1 cellular context compared by ENCODE assay signal in the genomic region with DNA sequence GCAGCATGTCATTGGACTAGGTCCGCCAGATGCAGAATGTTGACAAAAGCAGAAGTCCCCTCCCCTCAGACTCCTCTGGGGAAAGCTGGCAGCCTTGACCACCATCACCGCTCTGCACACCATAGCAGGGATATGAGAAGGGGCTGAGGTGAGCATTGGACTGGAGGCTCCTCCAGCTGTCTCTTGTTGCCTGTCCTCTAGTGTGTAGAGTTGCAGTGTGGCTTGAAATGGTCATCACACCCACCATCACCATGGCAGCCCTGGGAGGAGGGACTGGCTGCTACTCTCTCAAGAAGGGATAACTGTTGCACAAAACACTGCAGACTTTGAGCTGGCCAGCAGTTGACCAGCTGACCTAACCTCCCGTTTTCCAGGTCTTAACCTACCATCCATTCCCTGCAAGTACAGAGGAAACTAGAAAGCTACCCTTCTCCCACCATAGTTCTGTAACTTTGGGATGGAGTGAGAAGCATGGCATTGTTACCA.
A peak's percentile ranks its signal among the peaks of the same experiment; 100 is the strongest.
TF ChIP-seq lines count a peak whose summit lies in the region.

No MANE protein-coding gene starts in this region.

TF ChIP-seq in HepG2, 621 proteins besides CTCF, POLR2A, EP300 and RAD21 (continued from another document):
- TF ChIP-seq KMT2A (CRISPR knock-in tag; IDR thresholded peaks at IDR 0.05) (no peak), HES4 (CRISPR knock-in tag; IDR thresholded peaks at IDR 0.05; ENCODE audit: borderline replicate concordance) (no peak), ZNF549 (CRISPR knock-in tag; IDR thresholded peaks at IDR 0.05) (no peak), ZBTB20 (CRISPR knock-in tag; IDR thresholded peaks at IDR 0.05; ENCODE audit: borderline replicate concordance, low read depth) (no peak), ZNF782 (CRISPR knock-in tag; IDR thresholded peaks at IDR 0.05; ENCODE audit: borderline replicate concordance) (no peak), ZNF44 (CRISPR knock-in tag; IDR thresholded peaks at IDR 0.05) (no peak), JUND (CRISPR knock-in tag; IDR thresholded peaks at IDR 0.05) (no peak), KDM6A (CRISPR knock-in tag; IDR thresholded peaks at IDR 0.05; ENCODE audit: low read depth) (no peak), ZNF550 (CRISPR knock-in tag; IDR thresholded peaks at IDR 0.05; ENCODE audit: borderline replicate concordance) (no peak), MEF2D (CRISPR knock-in tag; IDR thresholded peaks at IDR 0.05) (no peak), CEBPG (CRISPR knock-in tag; IDR thresholded peaks at IDR 0.05) (peak; percentile 57), ZNF138 (CRISPR knock-in tag; IDR thresholded peaks at IDR 0.05; ENCODE audit: low read depth) (no peak), KAT7 (CRISPR knock-in tag; IDR thresholded peaks at IDR 0.05; ENCODE audit: borderline replicate concordance) (no peak), ZNF274 (CRISPR knock-in tag; IDR thresholded peaks at IDR 0.05) (0 out of 2 replicates have a peak, but pooled peaks have one; percentile 52), MLLT10 (CRISPR knock-in tag; IDR thresholded peaks at IDR 0.05) (no peak), ZFP1 (CRISPR knock-in tag; IDR thresholded peaks at IDR 0.05) (no peak), PTBP1 (IDR thresholded peaks at IDR 0.05; ENCODE audit: low read depth, low read length, poor library complexity, severe bottlenecking) (no peak), SALL1 (CRISPR knock-in tag; IDR thresholded peaks at IDR 0.05) (peak; percentile 52), IKZF4 (CRISPR knock-in tag; IDR thresholded peaks at IDR 0.05; ENCODE audit: borderline replicate concordance, low read depth, not compliant biosample characterization) (no peak), RORA (CRISPR knock-in tag; IDR thresholded peaks at IDR 0.05) (no peak), MATR3 (CRISPR knock-in tag; IDR thresholded peaks at IDR 0.05) (no peak), ARHGAP35 (CRISPR knock-in tag; IDR thresholded peaks at IDR 0.05; ENCODE audit: borderline replicate concordance) (0 out of 2 replicates have a peak, but pooled peaks have one; percentile 35), ZNF432 (CRISPR knock-in tag; IDR thresholded peaks at IDR 0.05; ENCODE audit: borderline replicate concordance) (no peak), RBFOX2 (IDR thresholded peaks at IDR 0.05; ENCODE audit: low read depth, low read length) (0 out of 2 replicates have a peak, but pooled peaks have one; percentile 8), ZNF34 (CRISPR knock-in tag; IDR thresholded peaks at IDR 0.05; ENCODE audit: borderline replicate concordance) (no peak), WIZ (CRISPR knock-in tag; IDR thresholded peaks at IDR 0.05) (0 out of 2 replicates have a peak, but pooled peaks have one; percentile 74), MED13 (CRISPR knock-in tag; IDR thresholded peaks at IDR 0.05) (no peak), ZNF292 (CRISPR knock-in tag; IDR thresholded peaks at IDR 0.05; ENCODE audit: borderline replicate concordance, low read depth) (no peak), ZBTB38 (CRISPR knock-in tag; IDR thresholded peaks at IDR 0.05) (peak; percentile 65; the same call in 1 of the 2 replicates), ZNF30 (CRISPR knock-in tag; IDR thresholded peaks at IDR 0.05) (no peak), BORCS8-MEF2B (CRISPR knock-in tag; IDR thresholded peaks at IDR 0.05) (0 out of 2 replicates have a peak, but pooled peaks have one; percentile 13), FOXA3 (CRISPR knock-in tag; IDR thresholded peaks at IDR 0.05) (peak; percentile 23; the same call in 1 of the 2 replicates)
- TF ChIP-seq, protein P1, sequence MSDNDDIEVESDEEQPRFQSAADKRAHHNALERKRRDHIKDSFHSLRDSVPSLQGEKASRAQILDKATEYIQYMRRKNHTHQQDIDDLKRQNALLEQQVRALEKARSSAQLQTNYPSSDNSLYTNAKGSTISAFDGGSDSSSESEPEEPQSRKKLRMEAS (IDR thresholded peaks at IDR 0.05), result peak; percentile 12; the same call in 1 of the 2 replicates
- TF ChIP-seq, protein P2, sequence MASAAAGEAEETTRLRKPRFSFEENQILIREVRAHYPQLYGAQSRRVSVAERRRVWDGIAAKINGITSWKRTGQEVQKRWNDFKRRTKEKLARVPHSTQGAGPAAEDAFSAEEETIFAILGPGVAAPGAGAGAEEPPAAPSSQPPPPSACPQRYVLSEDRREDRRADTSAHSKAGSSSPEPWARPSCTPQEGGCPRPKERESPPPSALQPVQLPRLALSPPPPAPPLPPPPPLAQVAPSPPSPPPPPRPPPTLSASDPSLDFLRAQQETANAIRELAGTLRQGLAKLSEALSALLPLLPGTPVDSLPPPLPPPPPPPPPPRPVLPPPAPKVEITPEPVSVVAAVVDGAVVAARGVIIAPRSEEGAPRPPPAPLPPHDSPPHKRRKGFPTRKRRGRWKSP (CRISPR knock-in tag; IDR thresholded peaks at IDR 0.05), result no peak
- TF ChIP-seq, protein P3, sequence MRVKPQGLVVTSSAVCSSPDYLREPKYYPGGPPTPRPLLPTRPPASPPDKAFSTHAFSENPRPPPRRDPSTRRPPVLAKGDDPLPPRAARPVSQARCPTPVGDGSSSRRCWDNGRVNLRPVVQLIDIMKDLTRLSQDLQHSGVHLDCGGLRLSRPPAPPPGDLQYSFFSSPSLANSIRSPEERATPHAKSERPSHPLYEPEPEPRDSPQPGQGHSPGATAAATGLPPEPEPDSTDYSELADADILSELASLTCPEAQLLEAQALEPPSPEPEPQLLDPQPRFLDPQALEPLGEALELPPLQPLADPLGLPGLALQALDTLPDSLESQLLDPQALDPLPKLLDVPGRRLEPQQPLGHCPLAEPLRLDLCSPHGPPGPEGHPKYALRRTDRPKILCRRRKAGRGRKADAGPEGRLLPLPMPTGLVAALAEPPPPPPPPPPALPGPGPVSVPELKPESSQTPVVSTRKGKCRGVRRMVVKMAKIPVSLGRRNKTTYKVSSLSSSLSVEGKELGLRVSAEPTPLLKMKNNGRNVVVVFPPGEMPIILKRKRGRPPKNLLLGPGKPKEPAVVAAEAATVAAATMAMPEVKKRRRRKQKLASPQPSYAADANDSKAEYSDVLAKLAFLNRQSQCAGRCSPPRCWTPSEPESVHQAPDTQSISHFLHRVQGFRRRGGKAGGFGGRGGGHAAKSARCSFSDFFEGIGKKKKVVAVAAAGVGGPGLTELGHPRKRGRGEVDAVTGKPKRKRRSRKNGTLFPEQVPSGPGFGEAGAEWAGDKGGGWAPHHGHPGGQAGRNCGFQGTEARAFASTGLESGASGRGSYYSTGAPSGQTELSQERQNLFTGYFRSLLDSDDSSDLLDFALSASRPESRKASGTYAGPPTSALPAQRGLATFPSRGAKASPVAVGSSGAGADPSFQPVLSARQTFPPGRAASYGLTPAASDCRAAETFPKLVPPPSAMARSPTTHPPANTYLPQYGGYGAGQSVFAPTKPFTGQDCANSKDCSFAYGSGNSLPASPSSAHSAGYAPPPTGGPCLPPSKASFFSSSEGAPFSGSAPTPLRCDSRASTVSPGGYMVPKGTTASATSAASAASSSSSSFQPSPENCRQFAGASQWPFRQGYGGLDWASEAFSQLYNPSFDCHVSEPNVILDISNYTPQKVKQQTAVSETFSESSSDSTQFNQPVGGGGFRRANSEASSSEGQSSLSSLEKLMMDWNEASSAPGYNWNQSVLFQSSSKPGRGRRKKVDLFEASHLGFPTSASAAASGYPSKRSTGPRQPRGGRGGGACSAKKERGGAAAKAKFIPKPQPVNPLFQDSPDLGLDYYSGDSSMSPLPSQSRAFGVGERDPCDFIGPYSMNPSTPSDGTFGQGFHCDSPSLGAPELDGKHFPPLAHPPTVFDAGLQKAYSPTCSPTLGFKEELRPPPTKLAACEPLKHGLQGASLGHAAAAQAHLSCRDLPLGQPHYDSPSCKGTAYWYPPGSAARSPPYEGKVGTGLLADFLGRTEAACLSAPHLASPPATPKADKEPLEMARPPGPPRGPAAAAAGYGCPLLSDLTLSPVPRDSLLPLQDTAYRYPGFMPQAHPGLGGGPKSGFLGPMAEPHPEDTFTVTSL (CRISPR knock-in tag; IDR thresholded peaks at IDR 0.05; ENCODE audit: borderline replicate concordance), result no peak
- TF ChIP-seq, protein P4, sequence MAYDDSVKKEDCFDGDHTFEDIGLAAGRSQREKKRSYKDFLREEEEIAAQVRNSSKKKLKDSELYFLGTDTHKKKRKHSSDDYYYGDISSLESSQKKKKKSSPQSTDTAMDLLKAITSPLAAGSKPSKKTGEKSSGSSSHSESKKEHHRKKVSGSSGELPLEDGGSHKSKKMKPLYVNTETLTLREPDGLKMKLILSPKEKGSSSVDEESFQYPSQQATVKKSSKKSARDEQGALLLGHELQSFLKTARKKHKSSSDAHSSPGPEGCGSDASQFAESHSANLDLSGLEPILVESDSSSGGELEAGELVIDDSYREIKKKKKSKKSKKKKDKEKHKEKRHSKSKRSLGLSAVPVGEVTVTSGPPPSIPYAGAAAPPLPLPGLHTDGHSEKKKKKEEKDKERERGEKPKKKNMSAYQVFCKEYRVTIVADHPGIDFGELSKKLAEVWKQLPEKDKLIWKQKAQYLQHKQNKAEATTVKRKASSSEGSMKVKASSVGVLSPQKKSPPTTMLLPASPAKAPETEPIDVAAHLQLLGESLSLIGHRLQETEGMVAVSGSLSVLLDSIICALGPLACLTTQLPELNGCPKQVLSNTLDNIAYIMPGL (CRISPR knock-in tag; IDR thresholded peaks at IDR 0.05; ENCODE audit: borderline replicate concordance in 1 of 2, low read depth in 1 of 2), result 0 out of 4 replicates have a peak, but pooled peaks of 1 of the 2 experiments have one; percentile 27
- TF ChIP-seq, protein P5, sequence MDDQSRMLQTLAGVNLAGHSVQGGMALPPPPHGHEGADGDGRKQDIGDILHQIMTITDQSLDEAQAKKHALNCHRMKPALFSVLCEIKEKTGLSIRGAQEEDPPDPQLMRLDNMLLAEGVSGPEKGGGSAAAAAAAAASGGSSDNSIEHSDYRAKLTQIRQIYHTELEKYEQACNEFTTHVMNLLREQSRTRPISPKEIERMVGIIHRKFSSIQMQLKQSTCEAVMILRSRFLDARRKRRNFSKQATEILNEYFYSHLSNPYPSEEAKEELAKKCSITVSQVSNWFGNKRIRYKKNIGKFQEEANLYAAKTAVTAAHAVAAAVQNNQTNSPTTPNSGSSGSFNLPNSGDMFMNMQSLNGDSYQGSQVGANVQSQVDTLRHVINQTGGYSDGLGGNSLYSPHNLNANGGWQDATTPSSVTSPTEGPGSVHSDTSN (CRISPR knock-in tag; IDR thresholded peaks at IDR 0.05; ENCODE audit: borderline replicate concordance), result no peak
- TF ChIP-seq, protein P6, sequence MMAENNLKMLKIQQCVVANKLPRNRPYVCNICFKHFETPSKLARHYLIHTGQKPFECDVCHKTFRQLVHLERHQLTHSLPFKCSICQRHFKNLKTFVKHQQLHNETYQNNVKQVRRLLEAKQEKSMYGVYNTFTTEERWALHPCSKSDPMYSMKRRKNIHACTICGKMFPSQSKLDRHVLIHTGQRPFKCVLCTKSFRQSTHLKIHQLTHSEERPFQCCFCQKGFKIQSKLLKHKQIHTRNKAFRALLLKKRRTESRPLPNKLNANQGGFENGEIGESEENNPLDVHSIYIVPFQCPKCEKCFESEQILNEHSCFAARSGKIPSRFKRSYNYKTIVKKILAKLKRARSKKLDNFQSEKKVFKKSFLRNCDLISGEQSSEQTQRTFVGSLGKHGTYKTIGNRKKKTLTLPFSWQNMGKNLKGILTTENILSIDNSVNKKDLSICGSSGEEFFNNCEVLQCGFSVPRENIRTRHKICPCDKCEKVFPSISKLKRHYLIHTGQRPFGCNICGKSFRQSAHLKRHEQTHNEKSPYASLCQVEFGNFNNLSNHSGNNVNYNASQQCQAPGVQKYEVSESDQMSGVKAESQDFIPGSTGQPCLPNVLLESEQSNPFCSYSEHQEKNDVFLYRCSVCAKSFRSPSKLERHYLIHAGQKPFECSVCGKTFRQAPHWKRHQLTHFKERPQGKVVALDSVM (CRISPR knock-in tag; IDR thresholded peaks at IDR 0.05), result no peak
- TF ChIP-seq, protein P7, sequence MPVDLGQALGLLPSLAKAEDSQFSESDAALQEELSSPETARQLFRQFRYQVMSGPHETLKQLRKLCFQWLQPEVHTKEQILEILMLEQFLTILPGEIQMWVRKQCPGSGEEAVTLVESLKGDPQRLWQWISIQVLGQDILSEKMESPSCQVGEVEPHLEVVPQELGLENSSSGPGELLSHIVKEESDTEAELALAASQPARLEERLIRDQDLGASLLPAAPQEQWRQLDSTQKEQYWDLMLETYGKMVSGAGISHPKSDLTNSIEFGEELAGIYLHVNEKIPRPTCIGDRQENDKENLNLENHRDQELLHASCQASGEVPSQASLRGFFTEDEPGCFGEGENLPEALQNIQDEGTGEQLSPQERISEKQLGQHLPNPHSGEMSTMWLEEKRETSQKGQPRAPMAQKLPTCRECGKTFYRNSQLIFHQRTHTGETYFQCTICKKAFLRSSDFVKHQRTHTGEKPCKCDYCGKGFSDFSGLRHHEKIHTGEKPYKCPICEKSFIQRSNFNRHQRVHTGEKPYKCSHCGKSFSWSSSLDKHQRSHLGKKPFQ (CRISPR knock-in tag; IDR thresholded peaks at IDR 0.05; ENCODE audit: insufficient replicate concordance), result no peak
- TF ChIP-seq, protein P8, sequence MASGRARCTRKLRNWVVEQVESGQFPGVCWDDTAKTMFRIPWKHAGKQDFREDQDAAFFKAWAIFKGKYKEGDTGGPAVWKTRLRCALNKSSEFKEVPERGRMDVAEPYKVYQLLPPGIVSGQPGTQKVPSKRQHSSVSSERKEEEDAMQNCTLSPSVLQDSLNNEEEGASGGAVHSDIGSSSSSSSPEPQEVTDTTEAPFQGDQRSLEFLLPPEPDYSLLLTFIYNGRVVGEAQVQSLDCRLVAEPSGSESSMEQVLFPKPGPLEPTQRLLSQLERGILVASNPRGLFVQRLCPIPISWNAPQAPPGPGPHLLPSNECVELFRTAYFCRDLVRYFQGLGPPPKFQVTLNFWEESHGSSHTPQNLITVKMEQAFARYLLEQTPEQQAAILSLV (CRISPR knock-in tag; IDR thresholded peaks at IDR 0.05; ENCODE audit: borderline replicate concordance), result 0 out of 2 replicates have a peak, but pooled peaks have one; percentile 56
- TF ChIP-seq, protein P9, sequence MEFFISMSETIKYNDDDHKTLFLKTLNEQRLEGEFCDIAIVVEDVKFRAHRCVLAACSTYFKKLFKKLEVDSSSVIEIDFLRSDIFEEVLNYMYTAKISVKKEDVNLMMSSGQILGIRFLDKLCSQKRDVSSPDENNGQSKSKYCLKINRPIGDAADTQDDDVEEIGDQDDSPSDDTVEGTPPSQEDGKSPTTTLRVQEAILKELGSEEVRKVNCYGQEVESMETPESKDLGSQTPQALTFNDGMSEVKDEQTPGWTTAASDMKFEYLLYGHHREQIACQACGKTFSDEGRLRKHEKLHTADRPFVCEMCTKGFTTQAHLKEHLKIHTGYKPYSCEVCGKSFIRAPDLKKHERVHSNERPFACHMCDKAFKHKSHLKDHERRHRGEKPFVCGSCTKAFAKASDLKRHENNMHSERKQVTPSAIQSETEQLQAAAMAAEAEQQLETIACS (CRISPR knock-in tag; IDR thresholded peaks at IDR 0.05), result no peak
